Comparison of ENCODE assay signal across 14 cellular contexts in genomic region chr2:113216891-113217454, GRCh38. TPM values are rescaled to one million over a fixed set of nuclear protein-coding genes. Genes with fewer than 3 reads are reported as not detected.
DNase-seq lines count a peak whose midpoint lies in the region; ATAC-seq and TF ChIP-seq lines count a peak whose summit lies in the region.
"Had no signal": no experiment of that assay in that cellular context is flagged by ENCODE, and none has a peak within 500 bp of the region (broad histone marks: within the 10 kb centered on the region; RNA-seq: fewer than 3 reads in every experiment).

No MANE protein-coding gene starts in this region.

- no peak overlapping the region for H3K4me3 ChIP-seq in hepatocyte
- H3K4me3 ChIP-seq in gastrocnemius medialis = no peak overlapping the region

- in situ Hi-C loops in Caki2 (cut with HindIII; ENCODE audit: low pct_unique_long_range_greater_than_20kb, low sequenced_read_pairs) = no loop called here
- in situ Hi-C loops in gastrocnemius medialis (cut with MboI; ENCODE audit: low sequenced_read_pairs in 4 of 4) = no loop called here

- no peaks in the 10 kb centered on the region for H3K27me3 ChIP-seq in hepatocyte
- no peaks in the 10 kb centered on the region for H3K27me3 ChIP-seq in gastrocnemius medialis

- DNase-seq in Caki2 (ENCODE audit: low read depth) (peak; percentile 27), hepatocyte (ENCODE audit: low spot score) (no peak), gastrocnemius medialis (no peak), GF-D8 (lab: John Stamatoyannopoulos, UW) (no peak), midbrain (lab: John Stamatoyannopoulos, UW) (no peak)
- DNase-seq: activated CD4-positive, CD25-positive, alpha-beta regulatory T cell treated with anti-CD3 and anti-CD28 coated beads, Interleukin-2, amount 50 U/mL, for 72 hours; activated T-cell treated with anti-CD3 and anti-CD28 coated beads, Interleukin-2, amount 50 U/mL, for 48 hours; anterior cingulate cortex; CD4-positive, alpha-beta memory T cell; MM.1S; stimulated activated CD4-positive, alpha-beta T cell treated with anti-CD3 and anti-CD28 coated beads, Interleukin-4, amount 100 ng/mL, for 4 hours had no signal

- H2AFZ ChIP-seq in hepatocyte = no peak overlapping the region

- no peak overlapping the region for H3K4me2 ChIP-seq in hepatocyte

- H3K9me3 ChIP-seq in hepatocyte (ENCODE audit: low read depth) = no peaks in the 10 kb centered on the region
- H3K9me3 ChIP-seq in gastrocnemius medialis = no peaks in the 10 kb centered on the region

- intact Hi-C loops in gastrocnemius medialis (cut with DNase I; ENCODE audit: low total_unique reads) = no loop called here

- H3K4me1 ChIP-seq in hepatocyte (ENCODE audit: insufficient read depth) (peaks cover 27% of the 10 kb centered on the region), gastrocnemius medialis (peaks cover 3 to 5% of the 10 kb centered on the region in 2 donors)

- WGBS in hepatocyte (ENCODE audit: low lambda C conversion rate, missing lambda C conversion rate) = 83% methylated on average over 6 of the region's 6 CpGs

- H3K79me2 ChIP-seq in hepatocyte = no peaks in the 10 kb centered on the region

- ATAC-seq in gastrocnemius medialis (peak in 1 of 2 donors; percentile 34), HG02981 (IDR thresholded peaks at IDR 0.05; ENCODE audit: unreplicated experiment) (no peak), GM21423 (IDR thresholded peaks at IDR 0.05; ENCODE audit: unreplicated experiment) (no peak)

- H3K36me3 ChIP-seq in hepatocyte (replicated peaks; ENCODE audit: insufficient read depth, low read depth) (no peaks in the 10 kb centered on the region), gastrocnemius medialis (no peaks in the 10 kb centered on the region)

- no peak for TF ChIP-seq POLR2A in gastrocnemius medialis (IDR thresholded peaks at IDR 0.05)

- H3K27ac ChIP-seq in VCaP = peak overlapping the region; percentile 52; the same call in 1 of the 2 replicates
- peak overlapping the region; percentile 94 for H3K27ac ChIP-seq in hepatocyte
- H3K27ac ChIP-seq in gastrocnemius medialis = peak overlapping the region; percentile 34 to 65 (median 56)

- H3K9me2 ChIP-seq in hepatocyte (replicated peaks; ENCODE audit: insufficient read depth) = no peaks in the 10 kb centered on the region

- TF ChIP-seq CTCF in VCaP (conservative IDR thresholded peaks at IDR 0.05) = no peak
- no peak for TF ChIP-seq CTCF in hepatocyte (IDR thresholded peaks at IDR 0.05; ENCODE audit: poor library complexity)
- no peak for TF ChIP-seq CTCF in gastrocnemius medialis (IDR thresholded peaks at IDR 0.05 in 4 of 5, conservative IDR thresholded peaks at IDR 0.05 in 1 of 5)

- H4K20me1 ChIP-seq in hepatocyte (ENCODE audit: insufficient read depth, poor library complexity, severe bottlenecking) = no peaks in the 10 kb centered on the region

RNA-seq across cellular contexts. Expression of gene PSD4, which starts 43.2 kb away (rescaled TPM):
- total RNA-seq in Caki2 (2014; rRNA removed; shearing (Covaris generic); ENCODE audit: low replicate concordance) = 27.0 and 53.8 TPM in 2 replicates
- 22.6 and 26.5 TPM in 2 replicates for total RNA-seq in hepatocyte
- polyA plus RNA-seq in hepatocyte = 11.5 and 15.1 TPM in 2 replicates
- 1 to 10 TPM in 3 of 4 donors, under 1 TPM in 1; 0.32 to 1.3 (median 1.2) TPM for total RNA-seq in gastrocnemius medialis

Comparison
In these comparisons a context has a peak if more than half of its experiments do, and no peak if none do; other contexts are left out.
1. RNA of gene PSD4, which starts 43.2 kb away (total RNA-seq): 27.0 to 53.8 TPM in Caki2 and 22.6 to 26.5 TPM in hepatocyte; 0.32 to 1.3 TPM in gastrocnemius medialis; every median in the first group is over 10 times any median in the second.
2. Peak in every context shown above with its lines, with median percentiles within 50 percentile points of each other: H3K27ac ChIP-seq.